In the genomic region with DNA sequence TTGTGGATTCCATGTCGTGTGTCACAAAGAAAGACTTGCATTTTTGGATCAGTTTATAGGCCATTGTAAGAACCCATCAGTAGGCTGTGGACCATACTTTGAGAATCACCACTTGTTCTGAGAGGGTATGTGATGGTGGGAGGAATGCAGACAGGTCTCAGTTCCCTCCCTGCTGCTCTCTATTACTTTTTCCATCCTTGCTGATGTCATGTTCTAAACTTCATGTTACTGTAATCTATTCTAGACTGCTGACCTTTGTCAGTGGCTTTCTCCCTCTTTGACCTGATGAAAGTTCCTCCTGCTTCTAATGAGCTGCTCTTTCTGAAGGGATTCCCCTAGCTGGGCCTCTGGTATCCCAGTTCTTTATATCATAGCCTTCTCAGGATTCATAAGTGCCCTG, we compare ENCODE assay signal across 15 cellular contexts. TPM values are rescaled to one million over a fixed set of nuclear protein-coding genes. Genes with fewer than 3 reads are reported as not detected.
DNase-seq lines count a peak whose midpoint lies in the region; ATAC-seq, FAIRE-seq and TF ChIP-seq lines count a peak whose summit lies in the region.
"Had no signal": no experiment of that assay in that cellular context is flagged by ENCODE, and none has a peak within 500 bp of the region (broad histone marks: within the 10 kb centered on the region; RNA-seq: fewer than 3 reads in every experiment).

No MANE protein-coding gene starts in this region.

- FAIRE-seq in H54 (lab: Jason Lieb, UNC) = peak; percentile 62
- FAIRE-seq: K562 had no signal

- no peak for TF ChIP-seq POLR2A in H54 (IDR thresholded peaks at IDR 0.05; ENCODE audit: low read depth, low read length)

- no peaks in the 10 kb centered on the region for H3K27me3 ChIP-seq in BE2C

- peak; percentile 98 for ATAC-seq in stimulated activated naive B cell treated with anti-CD40 and anti-IgM and Interleukin-4, amounts not matched to agents 10 μg/mL and 1 μg/mL and 100 μg/mL, for 72 hours (replicated peaks)
- ATAC-seq: K562 had no signal

- no peak overlapping the region for H3K4me3 ChIP-seq in BE2C (ENCODE audit: low read depth, low read length)
- H3K4me3 ChIP-seq: GM23248, K562 had no signal

- no peak overlapping the region for H3K4me3 Mint-ChIP-seq in activated naive CD4-positive, alpha-beta T cell treated with anti-CD3 and anti-CD28 coated beads, Interleukin-2, amount 50 U/mL, for 24 hours
- no peak overlapping the region for H3K4me3 Mint-ChIP-seq in activated naive CD4-positive, alpha-beta T cell treated with anti-CD3 and anti-CD28 coated beads for 36 hours
- peak overlapping the region; percentile 55 to 64 for H3K4me3 Mint-ChIP-seq in stimulated activated naive B cell treated with anti-CD40 and anti-IgM and Interleukin-4, amounts not matched to agents 10 μg/mL and 1 μg/mL and 100 μg/mL, for 72 hours
- H3K4me3 Mint-ChIP-seq: CD4-positive, alpha-beta T cell had no signal

- peaks cover 8% of the 10 kb centered on the region for H3K36me3 Mint-ChIP-seq in activated naive CD4-positive, alpha-beta T cell treated with anti-CD3 and anti-CD28 coated beads, Interleukin-2, amount 50 U/mL, for 24 hours
- H3K36me3 Mint-ChIP-seq in activated naive CD4-positive, alpha-beta T cell treated with anti-CD3 and anti-CD28 coated beads for 36 hours (ENCODE audit: low read depth) = no peaks in the 10 kb centered on the region
- peaks cover 9 to 16% of the 10 kb centered on the region in 2 donors for H3K36me3 Mint-ChIP-seq in stimulated activated naive B cell treated with anti-CD40 and anti-IgM and Interleukin-4, amounts not matched to agents 10 μg/mL and 1 μg/mL and 100 μg/mL, for 72 hours

- no peak for DNase-seq in activated naive CD4-positive, alpha-beta T cell treated with anti-CD3 and anti-CD28 coated beads for 36 hours
- DNase-seq in GM10266 (ENCODE audit: extremely low spot score) (peak; percentile 39), H54 (ENCODE audit: insufficient read length, low spot score) (no peak), BE2C (no peak), AML-193 (lab: John Stamatoyannopoulos, UW) (no peak)
- DNase-seq in stimulated activated naive B cell treated with anti-CD40 and anti-IgM and Interleukin-4, amounts not matched to agents 10 μg/mL and 1 μg/mL and 100 μg/mL, for 72 hours = peak; percentile 11
- DNase-seq: 8988T; C1 segment of cervical spinal cord; CD4-positive, alpha-beta T cell; DMS79; GM23248; H7; Karpas-422 had no signal

- CTCF ChIA-PET in activated naive CD4-positive, alpha-beta T cell treated with anti-CD3 and anti-CD28 coated beads for 36 hours (lab: Charles Lee) = interaction anchor here (2.8 kb wide), 1 partner anchor 181 kb away, joined by 9 read pairs; the partner anchor contains the start of gene ARTN

- no peaks in the 10 kb centered on the region for H3K36me3 ChIP-seq in BE2C

- intact Hi-C loops in activated naive CD4-positive, alpha-beta T cell treated with anti-CD3 and anti-CD28 coated beads for 36 hours (cut with micrococcal nuclease) = no loop called here

- H3K27ac Mint-ChIP-seq in activated naive CD4-positive, alpha-beta T cell treated with anti-CD3 and anti-CD28 coated beads, Interleukin-2, amount 50 U/mL, for 24 hours = peak overlapping the region; percentile 32
- no peak overlapping the region for H3K27ac Mint-ChIP-seq in activated naive CD4-positive, alpha-beta T cell treated with anti-CD3 and anti-CD28 coated beads for 36 hours
- peak overlapping the region; percentile 31 for H3K27ac Mint-ChIP-seq in stimulated activated naive B cell treated with anti-CD40 and anti-IgM and Interleukin-4, amounts not matched to agents 10 μg/mL and 1 μg/mL and 100 μg/mL, for 72 hours
- H3K27ac Mint-ChIP-seq: CD4-positive, alpha-beta T cell had no signal

- no peaks in the 10 kb centered on the region for H3K4me1 Mint-ChIP-seq in activated naive CD4-positive, alpha-beta T cell treated with anti-CD3 and anti-CD28 coated beads, Interleukin-2, amount 50 U/mL, for 24 hours
- no peaks in the 10 kb centered on the region for H3K4me1 Mint-ChIP-seq in activated naive CD4-positive, alpha-beta T cell treated with anti-CD3 and anti-CD28 coated beads for 36 hours (ENCODE audit: low read depth)
- H3K4me1 Mint-ChIP-seq in stimulated activated naive B cell treated with anti-CD40 and anti-IgM and Interleukin-4, amounts not matched to agents 10 μg/mL and 1 μg/mL and 100 μg/mL, for 72 hours = peaks cover 12 to 23% of the 10 kb centered on the region in 2 donors

- H3K27me3 Mint-ChIP-seq in activated naive CD4-positive, alpha-beta T cell treated with anti-CD3 and anti-CD28 coated beads, Interleukin-2, amount 50 U/mL, for 24 hours = no peaks in the 10 kb centered on the region
- no peaks in the 10 kb centered on the region for H3K27me3 Mint-ChIP-seq in activated naive CD4-positive, alpha-beta T cell treated with anti-CD3 and anti-CD28 coated beads for 36 hours (ENCODE audit: low read depth)
- H3K27me3 Mint-ChIP-seq in stimulated activated naive B cell treated with anti-CD40 and anti-IgM and Interleukin-4, amounts not matched to agents 10 μg/mL and 1 μg/mL and 100 μg/mL, for 72 hours = no peaks in the 10 kb centered on the region
- H3K27me3 Mint-ChIP-seq: CD4-positive, alpha-beta T cell had no signal

- H3K9me3 Mint-ChIP-seq in activated naive CD4-positive, alpha-beta T cell treated with anti-CD3 and anti-CD28 coated beads, Interleukin-2, amount 50 U/mL, for 24 hours = no peaks in the 10 kb centered on the region
- no peaks in the 10 kb centered on the region for H3K9me3 Mint-ChIP-seq in activated naive CD4-positive, alpha-beta T cell treated with anti-CD3 and anti-CD28 coated beads for 36 hours
- no peaks in the 10 kb centered on the region for H3K9me3 Mint-ChIP-seq in stimulated activated naive B cell treated with anti-CD40 and anti-IgM and Interleukin-4, amounts not matched to agents 10 μg/mL and 1 μg/mL and 100 μg/mL, for 72 hours
- H3K9me3 Mint-ChIP-seq: CD4-positive, alpha-beta T cell had no signal

- TF ChIP-seq CTCF in GM10266 (IDR thresholded peaks at IDR 0.05; ENCODE audit: control insufficient read depth, insufficient read depth, low read depth, missing control alignments) = no peak
- no peak for TF ChIP-seq CTCF in BE2C (IDR thresholded peaks at IDR 0.05; ENCODE audit: low read depth, low read length)

- no peaks in the 10 kb centered on the region for H3K9me3 ChIP-seq in BE2C

- no peaks in the 10 kb centered on the region for H3K4me1 ChIP-seq in BE2C

RNA-seq across cellular contexts. Expression of gene ST3GAL3, which starts 46.1 kb away (rescaled TPM):
- total RNA-seq in activated naive CD4-positive, alpha-beta T cell treated with anti-CD3 and anti-CD28 coated beads for 36 hours = 10 to 100 TPM; 14.2 to 17.8 TPM
- 16.9 TPM for polyA plus RNA-seq in BE2C (2012; ENCODE audit: insufficient read depth, insufficient read length, low read depth)

Comparison
In these comparisons a context has a peak if more than half of its experiments do, and no peak if none do; other contexts are left out.
1. H3K4me3 Mint-ChIP-seq: peak in stimulated activated naive B cell treated with anti-CD40 and anti-IgM and Interleukin-4, amounts not matched to agents 10 μg/mL and 1 μg/mL and 100 μg/mL, for 72 hours (2 of 2); none in activated naive CD4-positive, alpha-beta T cell treated with anti-CD3 and anti-CD28 coated beads, Interleukin-2, amount 50 U/mL, for 24 hours (single experiment) and activated naive CD4-positive, alpha-beta T cell treated with anti-CD3 and anti-CD28 coated beads for 36 hours (single experiment).
2. DNase-seq: peak in GM10266 (single experiment) and stimulated activated naive B cell treated with anti-CD40 and anti-IgM and Interleukin-4, amounts not matched to agents 10 μg/mL and 1 μg/mL and 100 μg/mL, for 72 hours (single experiment); none in activated naive CD4-positive, alpha-beta T cell treated with anti-CD3 and anti-CD28 coated beads for 36 hours (single experiment), H54 (single experiment), BE2C (single experiment) and AML-193 (0 of 2).